Comparison of ENCODE assay signal across 29 cellular contexts in genomic region chr20:35084998-35085397, GRCh38. TPM values are rescaled to one million over a fixed set of nuclear protein-coding genes. Genes with fewer than 3 reads are reported as not detected.
DNase-seq lines count a peak whose midpoint lies in the region; ATAC-seq and TF ChIP-seq lines count a peak whose summit lies in the region.
"Had no signal": no experiment of that assay in that cellular context is flagged by ENCODE, and none has a peak within 500 bp of the region (broad histone marks: within the 10 kb centered on the region; RNA-seq: fewer than 3 reads in every experiment).

No MANE protein-coding gene starts in this region.

- peaks cover 16% of the 10 kb centered on the region for H3K4me1 ChIP-seq in parathyroid adenoma
- H3K4me1 ChIP-seq: BE2C, uterus had no signal

- TF ChIP-seq CTCF in HL-60 (IDR thresholded peaks at IDR 0.05; ENCODE audit: insufficient read depth, low read length) (no peak), parathyroid adenoma (IDR thresholded peaks at IDR 0.05) (no peak)

- H3K27ac Mint-ChIP-seq in activated CD8-positive, alpha-beta memory T cell treated with anti-CD3 and anti-CD28 coated beads, Interleukin-2, amount 10 ng/mL, durations not matched to agents 7 days and 5 days, result peak overlapping the region; percentile 82
- H3K27ac Mint-ChIP-seq in activated T-helper 1 cell treated with anti-CD3 and anti-CD28 coated beads, Interleukin-12 subunit alpha, Interleukin-12 subunit beta, Interleukin-2, Interleukin-4 antibody, amounts not matched to agents 30 ng/mL and 10 ng/mL and 1 ng/mL, durations not matched to agents 14 hours and 24 hours and 36 hours, result peak overlapping the region; percentile 57

- H2AFZ ChIP-seq in parathyroid adenoma, result no peak overlapping the region
- H2AFZ ChIP-seq: hepatocyte had no signal

- intact Hi-C loops in activated T-helper 1 cell treated with anti-CD3 and anti-CD28 coated beads, Interleukin-12 subunit alpha, Interleukin-12 subunit beta, Interleukin-2, Interleukin-4 antibody, amounts not matched to agents 30 ng/mL and 10 ng/mL and 1 ng/mL, durations not matched to agents 14 hours and 24 hours and 36 hours (cut with micrococcal nuclease), result no loop called here

- ATAC-seq in activated CD8-positive, alpha-beta memory T cell treated with anti-CD3 and anti-CD28 coated beads, Interleukin-2, amount 10 ng/mL, durations not matched to agents 7 days and 5 days, result no peak
- no peak for ATAC-seq in GM21367 (IDR thresholded peaks at IDR 0.05; ENCODE audit: unreplicated experiment)
- ATAC-seq: SK-N-SH treated with all-trans-retinoic acid at 6 μM for 48 hours had no signal

- no peak overlapping the region for H3K9ac ChIP-seq in parathyroid adenoma
- H3K9ac ChIP-seq: KMS-11 had no signal

- no peaks in the 10 kb centered on the region for H3K27me3 ChIP-seq in HL-60 (ENCODE audit: insufficient read depth, poor library complexity, severe bottlenecking)
- H3K27me3 ChIP-seq in parathyroid adenoma (ENCODE audit: control insufficient read depth, insufficient read depth, low read length), result no peaks in the 10 kb centered on the region
- H3K27me3 ChIP-seq: BE2C, hepatocyte, left lung, suprapubic skin, uterus had no signal

- peaks cover 56% of the 10 kb centered on the region for H3K4me1 Mint-ChIP-seq in activated CD8-positive, alpha-beta memory T cell treated with anti-CD3 and anti-CD28 coated beads, Interleukin-2, amount 10 ng/mL, durations not matched to agents 7 days and 5 days
- H3K4me1 Mint-ChIP-seq in activated T-helper 1 cell treated with anti-CD3 and anti-CD28 coated beads, Interleukin-12 subunit alpha, Interleukin-12 subunit beta, Interleukin-2, Interleukin-4 antibody, amounts not matched to agents 30 ng/mL and 10 ng/mL and 1 ng/mL, durations not matched to agents 14 hours and 24 hours and 36 hours (ENCODE audit: low read depth), result peaks cover 67% of the 10 kb centered on the region

- H3K4me3 Mint-ChIP-seq in activated CD8-positive, alpha-beta memory T cell treated with anti-CD3 and anti-CD28 coated beads, Interleukin-2, amount 10 ng/mL, durations not matched to agents 7 days and 5 days, result no peak overlapping the region
- peak overlapping the region; percentile 11 for H3K4me3 Mint-ChIP-seq in activated T-helper 1 cell treated with anti-CD3 and anti-CD28 coated beads, Interleukin-12 subunit alpha, Interleukin-12 subunit beta, Interleukin-2, Interleukin-4 antibody, amounts not matched to agents 30 ng/mL and 10 ng/mL and 1 ng/mL, durations not matched to agents 14 hours and 24 hours and 36 hours
- H3K4me3 Mint-ChIP-seq: brain, naive B cell had no signal

- no peaks in the 10 kb centered on the region for H3K36me3 ChIP-seq in parathyroid adenoma (ENCODE audit: control insufficient read depth, insufficient read depth, low read length)
- H3K36me3 ChIP-seq: BE2C, suprapubic skin, uterus had no signal

- DNase-seq in activated CD8-positive, alpha-beta memory T cell treated with anti-CD3 and anti-CD28 coated beads, Interleukin-2, amount 10 ng/mL, durations not matched to agents 7 days and 5 days, result no peak
- DNase-seq in activated CD8-positive, alpha-beta memory T cell treated with anti-CD3 and anti-CD28 coated beads, Interleukin-2, amount 50 U/mL, for 4 hours, result no peak
- DNase-seq in HL-60 (ENCODE audit: low read depth in 1 of 2, low spot score in 1 of 2) (no peak), SIG-M5 treated with dmso at 0.1 percent for 504 hours (lab: John Stamatoyannopoulos, UW; ENCODE audit: unreplicated experiment) (no peak), NCI-H1417 (lab: John Stamatoyannopoulos, UW) (no peak)
- DNase-seq in activated T-helper 1 cell treated with anti-CD3 and anti-CD28 coated beads, Interleukin-12 subunit alpha, Interleukin-12 subunit beta, Interleukin-2, Interleukin-4 antibody, amounts not matched to agents 30 ng/mL and 10 ng/mL and 1 ng/mL, durations not matched to agents 14 hours and 24 hours and 36 hours (ENCODE audit: low spot score), result no peak
- DNase-seq: activated effector memory CD4-positive, alpha-beta T cell treated with Interleukin-2 at 50 U/mL for 16 hours; BE2C; COR-L47; effector CD4-positive, alpha-beta T cell; foreskin fibroblast; left lung; mesendoderm; naive B cell; NCI-H187 treated with DMSO at 0.1 percent for 48 hours; NCI-H526 treated with DMSO at 0.1 percent for 48 hours; retina; RPMI8226; stimulated activated CD4-positive, alpha-beta T cell treated with anti-CD3 and anti-CD28 coated beads, Interleukin-2, amount 100 ng/mL, for 24 hours; T1000; uterus had no signal

- no peaks in the 10 kb centered on the region for H3K9me3 ChIP-seq in parathyroid adenoma (ENCODE audit: control insufficient read depth, low read length)
- H3K9me3 ChIP-seq: BE2C, left lung, suprapubic skin, uterus had no signal

- no peaks in the 10 kb centered on the region for H3K27me3 Mint-ChIP-seq in activated CD8-positive, alpha-beta memory T cell treated with anti-CD3 and anti-CD28 coated beads, Interleukin-2, amount 10 ng/mL, durations not matched to agents 7 days and 5 days
- no peaks in the 10 kb centered on the region for H3K27me3 Mint-ChIP-seq in activated T-helper 1 cell treated with anti-CD3 and anti-CD28 coated beads, Interleukin-12 subunit alpha, Interleukin-12 subunit beta, Interleukin-2, Interleukin-4 antibody, amounts not matched to agents 30 ng/mL and 10 ng/mL and 1 ng/mL, durations not matched to agents 14 hours and 24 hours and 36 hours (ENCODE audit: insufficient read depth)
- H3K27me3 Mint-ChIP-seq: brain, naive B cell had no signal

- peaks cover 18% of the 10 kb centered on the region for H3K36me3 Mint-ChIP-seq in activated CD8-positive, alpha-beta memory T cell treated with anti-CD3 and anti-CD28 coated beads, Interleukin-2, amount 10 ng/mL, durations not matched to agents 7 days and 5 days
- H3K36me3 Mint-ChIP-seq in activated T-helper 1 cell treated with anti-CD3 and anti-CD28 coated beads, Interleukin-12 subunit alpha, Interleukin-12 subunit beta, Interleukin-2, Interleukin-4 antibody, amounts not matched to agents 30 ng/mL and 10 ng/mL and 1 ng/mL, durations not matched to agents 14 hours and 24 hours and 36 hours (ENCODE audit: low read depth), result peaks cover 17% of the 10 kb centered on the region
- H3K36me3 Mint-ChIP-seq: naive B cell had no signal

- no peaks in the 10 kb centered on the region for H3K9me3 Mint-ChIP-seq in activated CD8-positive, alpha-beta memory T cell treated with anti-CD3 and anti-CD28 coated beads, Interleukin-2, amount 10 ng/mL, durations not matched to agents 7 days and 5 days (ENCODE audit: low read depth)
- H3K9me3 Mint-ChIP-seq in activated T-helper 1 cell treated with anti-CD3 and anti-CD28 coated beads, Interleukin-12 subunit alpha, Interleukin-12 subunit beta, Interleukin-2, Interleukin-4 antibody, amounts not matched to agents 30 ng/mL and 10 ng/mL and 1 ng/mL, durations not matched to agents 14 hours and 24 hours and 36 hours, result no peaks in the 10 kb centered on the region
- H3K9me3 Mint-ChIP-seq: naive B cell had no signal

- peaks cover 44% of the 10 kb centered on the region for H3K79me2 ChIP-seq in parathyroid adenoma

- H3K4me2 ChIP-seq in parathyroid adenoma (ENCODE audit: low read length), result peak overlapping the region; percentile 10
- H3K4me2 ChIP-seq: hepatocyte, KMS-11, smooth muscle cell had no signal

- CTCF ChIA-PET in activated CD8-positive, alpha-beta memory T cell treated with anti-CD3 and anti-CD28 coated beads, Interleukin-2, amount 10 ng/mL, durations not matched to agents 7 days and 5 days (lab: Charles Lee), result interaction anchor here (1.7 kb wide), 1 partner anchor 11 kb away, joined by 8 read pairs; no protein-coding TSS in a partner anchor

- H3K27ac ChIP-seq in HL-60 (replicated peaks) (peak overlapping the region; percentile 75), parathyroid adenoma (no peak overlapping the region)
- H3K27ac ChIP-seq: hepatocyte, KMS-11, left lung, suprapubic skin, uterus had no signal

- no peak overlapping the region for H3K4me3 ChIP-seq in HL-60 (replicated peaks; ENCODE audit: insufficient read depth, low read length)
- no peak overlapping the region for H3K4me3 ChIP-seq in parathyroid adenoma (ENCODE audit: low read depth, low read length)
- H3K4me3 ChIP-seq: hepatocyte, left lung, smooth muscle cell, suprapubic skin, uterus had no signal

RNA-seq across cellular contexts. Expression of gene TRPC4AP, which starts 7.6 kb away (rescaled TPM):
- 10 to 100 TPM; 56.9 to 70.9 TPM for total RNA-seq in activated CD8-positive, alpha-beta memory T cell treated with anti-CD3 and anti-CD28 coated beads, Interleukin-2, amount 10 ng/mL, durations not matched to agents 7 days and 5 days
- 53.9 and 54.0 TPM in 2 replicates for total RNA-seq in activated T-helper 1 cell treated with anti-CD3 and anti-CD28 coated beads, Interleukin-12 subunit alpha, Interleukin-12 subunit beta, Interleukin-2, Interleukin-4 antibody, amounts not matched to agents 30 ng/mL and 10 ng/mL and 1 ng/mL, durations not matched to agents 14 hours and 24 hours and 36 hours
